Comparison of ENCODE assay signal across 11 cellular contexts in genomic region chr3:55897573-55898224, GRCh38.
DNase-seq lines count a peak whose midpoint lies in the region; ATAC-seq, FAIRE-seq and TF ChIP-seq lines count a peak whose summit lies in the region.
"Had no signal": no experiment of that assay in that cellular context is flagged by ENCODE, and none has a peak within 500 bp of the region (broad histone marks: within the 10 kb centered on the region; RNA-seq: fewer than 3 reads in every experiment).

No MANE protein-coding gene starts in this region.

- no peaks in the 10 kb centered on the region for H3K9me3 ChIP-seq in A549
- no peaks in the 10 kb centered on the region for H3K9me3 ChIP-seq in RWPE2 (ENCODE audit: severe bottlenecking)
- H3K9me3 ChIP-seq in small intestine (ENCODE audit: control insufficient read depth, low read depth): no peaks in the 10 kb centered on the region

- no peaks in the 10 kb centered on the region for H3K79me2 ChIP-seq in GM23338 (replicated peaks; ENCODE audit: insufficient read depth)

- no peak for FAIRE-seq in A549 (lab: Jason Lieb, UNC)
- no peak for FAIRE-seq in small intestine (lab: Jason Lieb, UNC)

- CTCF ChIA-PET in A549 (lab: Yijun Ruan, JAX): interaction anchor here (1.1 to 2.1 kb wide), 4 partner anchors 9 to 354 kb away, joined by 3 to 5 read pairs (median 4); no protein-coding TSS in a partner anchor

- WGBS in A549 (ENCODE audit: missing lambda C conversion rate): 3% methylated on average over 4 of the region's 4 CpGs
- 24 to 41% (median 30%) methylated on average over 4 of the region's 4 CpGs for WGBS in small intestine, 3 donors

- no peak for TF ChIP-seq EP300 in A549 (IDR thresholded peaks at IDR 0.05)

- no peak overlapping the region for H2AFZ ChIP-seq in GM23338

- no peak overlapping the region for H3K4me3 Mint-ChIP-seq in GM23338
- H3K4me3 Mint-ChIP-seq: effector memory CD8-positive, alpha-beta T cell; naive thymus-derived CD8-positive, alpha-beta T cell had no signal

- H3K27me3 ChIP-seq in GM23338 (ENCODE audit: insufficient read depth): no peaks in the 10 kb centered on the region
- no peaks in the 10 kb centered on the region for H3K27me3 ChIP-seq in RWPE2 (ENCODE audit: insufficient read depth, poor library complexity, severe bottlenecking)
- no peaks in the 10 kb centered on the region for H3K27me3 ChIP-seq in small intestine (ENCODE audit: control insufficient read depth in 2 of 2, insufficient read depth in 2 of 2, low read length in 2 of 2)

- H3K4me1 ChIP-seq in A549 (no peaks in the 10 kb centered on the region), GM23338 (ENCODE audit: insufficient read depth) (no peaks in the 10 kb centered on the region; the same call in 1 of the 2 replicates), RWPE2 (ENCODE audit: insufficient read depth, poor library complexity, severe bottlenecking) (peaks cover 5% of the 10 kb centered on the region), small intestine (ENCODE audit: control insufficient read depth in 2 of 2, insufficient read depth in 1 of 2, low read depth in 1 of 2, low read length in 1 of 2) (no peaks in the 10 kb centered on the region)

- no peaks in the 10 kb centered on the region for H3K9me2 ChIP-seq in GM23338 (ENCODE audit: insufficient read depth)

- H3K36me3 Mint-ChIP-seq in GM23338 (ENCODE audit: low read depth): no peaks in the 10 kb centered on the region
- H3K36me3 Mint-ChIP-seq: naive thymus-derived CD8-positive, alpha-beta T cell had no signal

- peaks cover 16% of the 10 kb centered on the region for H3K4me1 Mint-ChIP-seq in GM23338
- H3K4me1 Mint-ChIP-seq: naive thymus-derived CD8-positive, alpha-beta T cell had no signal

- peak; percentile 50 to 69; a peak in 4 of 6 replicates for ATAC-seq in A549
- ATAC-seq in GM23338: peak; percentile 89
- peak; percentile 74; the same call in 2 of the 3 replicates for ATAC-seq in RWPE2 (ENCODE audit: low read depth)
- ATAC-seq: effector memory CD8-positive, alpha-beta T cell; naive thymus-derived CD8-positive, alpha-beta T cell had no signal

- H3K4me2 ChIP-seq in A549: no peak overlapping the region
- H3K4me2 ChIP-seq in GM23338: no peak overlapping the region

- TF ChIP-seq CTCF in A549 (IDR thresholded peaks at IDR 0.05) (peak; percentile 31), GM23338 (conservative IDR thresholded peaks at IDR 0.05; ENCODE audit: low read depth in 2 of 2) (peak; percentile 63 to 83), RWPE2 (IDR thresholded peaks at IDR 0.05; ENCODE audit: poor library complexity, severe bottlenecking) (peak; percentile 85)

- no peaks in the 10 kb centered on the region for H3K36me3 ChIP-seq in GM23338 (ENCODE audit: insufficient read depth)
- no peaks in the 10 kb centered on the region for H3K36me3 ChIP-seq in RWPE2 (ENCODE audit: low read depth)
- H3K36me3 ChIP-seq in small intestine (ENCODE audit: control insufficient read depth in 2 of 2, insufficient read depth in 2 of 2, low read length in 2 of 2): no peaks in the 10 kb centered on the region

- H3F3A ChIP-seq in GM23338 (replicated peaks; ENCODE audit: low read depth): no peaks in the 10 kb centered on the region

- H3K4me3 ChIP-seq in A549: no peak overlapping the region
- no peak overlapping the region for H3K4me3 ChIP-seq in GM23338
- no peak overlapping the region for H3K4me3 ChIP-seq in RWPE2 (ENCODE audit: severe bottlenecking)
- H3K4me3 ChIP-seq in small intestine (ENCODE audit: low read depth in 1 of 2, low read length in 2 of 2): no peak overlapping the region

- no peaks in the 10 kb centered on the region for H4K20me1 ChIP-seq in GM23338 (replicated peaks; ENCODE audit: insufficient read depth)

- no peak for TF ChIP-seq POLR2A in A549 (IDR thresholded peaks at IDR 0.05; ENCODE audit: low read length)

- no peak overlapping the region for H3K27ac Mint-ChIP-seq in GM23338
- H3K27ac Mint-ChIP-seq: effector memory CD8-positive, alpha-beta T cell; naive thymus-derived CD8-positive, alpha-beta T cell had no signal

- H3K27me3 Mint-ChIP-seq in GM23338 (ENCODE audit: insufficient read depth, low read depth, poor library complexity): no peaks in the 10 kb centered on the region
- H3K27me3 Mint-ChIP-seq: effector memory CD8-positive, alpha-beta T cell had no signal

- POLR2A ChIA-PET in A549 (lab: Yijun Ruan, JAX): no interaction called here

- H3K9me3 Mint-ChIP-seq in GM23338: no peaks in the 10 kb centered on the region

- peak; percentile 53 to 82; a peak in 4 of 5 replicates for TF ChIP-seq RAD21 in A549 (conservative IDR thresholded peaks at IDR 0.05 in 1 of 2, IDR thresholded peaks at IDR 0.05 in 1 of 2)

- DNase-seq in A549 (ENCODE audit: low read depth in 1 of 2, low spot score in 1 of 2) (peak in 1 of 2 experiments; percentile 22), GM23338 (ENCODE audit: low spot score) (peak; percentile 64), RWPE2 (ENCODE audit: low spot score) (no peak), iPS-NIHi11 (ENCODE audit: low spot score) (peak; percentile 29), ureter (ENCODE audit: low spot score) (no peak), NCI-H446 treated with DMSO at 0.1 percent for 48 hours (lab: John Stamatoyannopoulos, UW) (no peak), small intestine (no peak)
- no peak for DNase-seq in stimulated activated CD4-positive, alpha-beta T cell treated with anti-CD3 and anti-CD28 coated beads, Interleukin-1b, Interleukin-23, amount 100 ng/mL, for 48 hours
- DNase-seq: effector memory CD8-positive, alpha-beta T cell; naive thymus-derived CD8-positive, alpha-beta T cell; NCI-H524 treated with DMSO at 0.1 percent for 48 hours had no signal

- no peak overlapping the region for H3K27ac ChIP-seq in A549
- H3K27ac ChIP-seq in GM23338 (ENCODE audit: low read depth): no peak overlapping the region
- H3K27ac ChIP-seq in RWPE2 (ENCODE audit: poor library complexity, severe bottlenecking): no peak overlapping the region
- no peak overlapping the region for H3K27ac ChIP-seq in small intestine (ENCODE audit: low read depth in 1 of 2, low read length in 1 of 2)

TF ChIP-seq in A549, 52 proteins besides CTCF, POLR2A, EP300 and RAD21:
- no peak for TF ChIP-seq JUN (IDR thresholded peaks at IDR 0.05)
- peak; percentile 71 for TF ChIP-seq GATA3 (IDR thresholded peaks at IDR 0.05; ENCODE audit: borderline replicate concordance)
- no peak for TF ChIP-seq ZC3H11A (IDR thresholded peaks at IDR 0.05)
- TF ChIP-seq BCL3 (IDR thresholded peaks at IDR 0.05): no peak
- no peak for TF ChIP-seq HEYL (CRISPR knock-in tag; IDR thresholded peaks at IDR 0.05)
- no peak for TF ChIP-seq PHF8 (IDR thresholded peaks at IDR 0.05; ENCODE audit: borderline replicate concordance, low read depth)
- peak; percentile 34; the same call in 1 of the 3 replicates for TF ChIP-seq SMC3 (IDR thresholded peaks at IDR 0.05)
- no peak for TF ChIP-seq CHD4 (IDR thresholded peaks at IDR 0.05; ENCODE audit: borderline replicate concordance)

TF ChIP-seq in GM23338, 12 proteins besides CTCF, POLR2A, EP300 and RAD21 (continues in another document):
- TF ChIP-seq EZH2 (IDR thresholded peaks at IDR 0.05; ENCODE audit: low read depth, unreplicated experiment) (no peak), ETS1 (IDR thresholded peaks at IDR 0.05) (no peak), STAT1 (IDR thresholded peaks at IDR 0.05; ENCODE audit: unreplicated experiment) (no peak), EZH2phosphoT487 (IDR thresholded peaks at IDR 0.05; ENCODE audit: unreplicated experiment) (no peak), POLR2AphosphoS5 (IDR thresholded peaks at IDR 0.05; ENCODE audit: low read depth) (no peak), ZNF331 (CRISPR knock-in tag; IDR thresholded peaks at IDR 0.05; ENCODE audit: low read depth) (no peak), ZNF114 (CRISPR knock-in tag; IDR thresholded peaks at IDR 0.05) (no peak), CREB1 (CRISPR knock-in tag; IDR thresholded peaks at IDR 0.05; ENCODE audit: low read depth) (no peak), JUNB (IDR thresholded peaks at IDR 0.05; ENCODE audit: unreplicated experiment) (no peak), NANOG (IDR thresholded peaks at IDR 0.05; ENCODE audit: borderline replicate concordance) (no peak)
- TF ChIP-seq, protein P1, sequence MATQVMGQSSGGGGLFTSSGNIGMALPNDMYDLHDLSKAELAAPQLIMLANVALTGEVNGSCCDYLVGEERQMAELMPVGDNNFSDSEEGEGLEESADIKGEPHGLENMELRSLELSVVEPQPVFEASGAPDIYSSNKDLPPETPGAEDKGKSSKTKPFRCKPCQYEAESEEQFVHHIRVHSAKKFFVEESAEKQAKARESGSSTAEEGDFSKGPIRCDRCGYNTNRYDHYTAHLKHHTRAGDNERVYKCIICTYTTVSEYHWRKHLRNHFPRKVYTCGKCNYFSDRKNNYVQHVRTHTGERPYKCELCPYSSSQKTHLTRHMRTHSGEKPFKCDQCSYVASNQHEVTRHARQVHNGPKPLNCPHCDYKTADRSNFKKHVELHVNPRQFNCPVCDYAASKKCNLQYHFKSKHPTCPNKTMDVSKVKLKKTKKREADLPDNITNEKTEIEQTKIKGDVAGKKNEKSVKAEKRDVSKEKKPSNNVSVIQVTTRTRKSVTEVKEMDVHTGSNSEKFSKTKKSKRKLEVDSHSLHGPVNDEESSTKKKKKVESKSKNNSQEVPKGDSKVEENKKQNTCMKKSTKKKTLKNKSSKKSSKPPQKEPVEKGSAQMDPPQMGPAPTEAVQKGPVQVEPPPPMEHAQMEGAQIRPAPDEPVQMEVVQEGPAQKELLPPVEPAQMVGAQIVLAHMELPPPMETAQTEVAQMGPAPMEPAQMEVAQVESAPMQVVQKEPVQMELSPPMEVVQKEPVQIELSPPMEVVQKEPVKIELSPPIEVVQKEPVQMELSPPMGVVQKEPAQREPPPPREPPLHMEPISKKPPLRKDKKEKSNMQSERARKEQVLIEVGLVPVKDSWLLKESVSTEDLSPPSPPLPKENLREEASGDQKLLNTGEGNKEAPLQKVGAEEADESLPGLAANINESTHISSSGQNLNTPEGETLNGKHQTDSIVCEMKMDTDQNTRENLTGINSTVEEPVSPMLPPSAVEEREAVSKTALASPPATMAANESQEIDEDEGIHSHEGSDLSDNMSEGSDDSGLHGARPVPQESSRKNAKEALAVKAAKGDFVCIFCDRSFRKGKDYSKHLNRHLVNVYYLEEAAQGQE (IDR thresholded peaks at IDR 0.05; ENCODE audit: unreplicated experiment): no peak

Comparison
In these comparisons a context has a peak if more than half of its experiments do, and no peak if none do; other contexts are left out.
1. DNase-seq: peak in GM23338 (single experiment) and iPS-NIHi11 (single experiment); none in RWPE2 (single experiment), ureter (single experiment), NCI-H446 treated with DMSO at 0.1 percent for 48 hours (single experiment), stimulated activated CD4-positive, alpha-beta T cell treated with anti-CD3 and anti-CD28 coated beads, Interleukin-1b, Interleukin-23, amount 100 ng/mL, for 48 hours (single experiment) and small intestine (single experiment).
2. CTCF ChIP-seq: peak in every context shown above with its lines; median percentile 85 in RWPE2; 73 in GM23338; 31 in A549.
3. Peak in every context shown above with its lines, with median percentiles within 50 percentile points of each other: ATAC-seq.